7 cellular contexts compared by ENCODE assay signal in genomic region chr14:94598816-94599655, GRCh38. TPM values are rescaled to one million over a fixed set of nuclear protein-coding genes. Genes with fewer than 3 reads are reported as not detected.
DNase-seq lines count a peak whose midpoint lies in the region; FAIRE-seq and TF ChIP-seq lines count a peak whose summit lies in the region.

No MANE protein-coding gene starts in this region.

- in situ Hi-C loops in KBM-7 (cut with MboI; ENCODE audit: low pct_unique_long_range_greater_than_20kb, low sequenced_read_pairs): no loop called here

- H3K36me3 ChIP-seq in testis (ENCODE audit: low read depth, missing control alignments): no peaks in the 10 kb centered on the region

- peak overlapping the region; percentile 90 for H3K27ac Mint-ChIP-seq in MCF 10A (ENCODE audit: low read depth, unreplicated experiment)

- H3K36me3 Mint-ChIP-seq in MCF 10A (ENCODE audit: insufficient read depth, unreplicated experiment): no peaks in the 10 kb centered on the region

- no peak for TF ChIP-seq POLR2A in testis (IDR thresholded peaks at IDR 0.05)

- no peaks in the 10 kb centered on the region for H3K27me3 Mint-ChIP-seq in MCF 10A (ENCODE audit: insufficient read depth, unreplicated experiment)

- H3K4me3 ChIP-seq in testis: no peak overlapping the region

- peak; percentile 69 for DNase-seq in HuH-7 (ENCODE audit: low spot score)
- DNase-seq in MCF 10A (ENCODE audit: unreplicated experiment): peak; percentile 99
- DNase-seq in kidney tubule cell (ENCODE audit: low spot score): peak; percentile 99
- DNase-seq in testis: peak; percentile 93
- DNase-seq in NCI-H1048 (lab: John Stamatoyannopoulos, UW): no peak
- no peak for DNase-seq in KBM-7
- no peak for DNase-seq in D721Med (ENCODE audit: insufficient read length, low spot score)

- H3K27ac ChIP-seq in testis: peak overlapping the region; percentile 78 to 88

- H3K4me1 Mint-ChIP-seq in MCF 10A (ENCODE audit: insufficient read depth, unreplicated experiment): peaks cover 43% of the 10 kb centered on the region

- POLR2A ChIA-PET in MCF 10A (lab: Yijun Ruan, JAX): interaction anchor here (0.5 to 5.7 kb wide), 10 partner anchors 13 to 1018 kb away, joined by 3 to 140 read pairs (median 3); partner anchors contain the start of genes SERPINA3 and SERPINA5

- CTCF ChIA-PET in MCF 10A (lab: Yijun Ruan, JAX): interaction anchor here (0.7 to 3.6 kb wide), 18 partner anchors 11 to 418 kb away, joined by 3 to 15 read pairs (median 3); no protein-coding TSS in a partner anchor

- peak; percentile 33 for TF ChIP-seq CTCF in MCF 10A (IDR thresholded peaks at IDR 0.05; ENCODE audit: unreplicated experiment)
- peak in 2 of 3 experiments; percentile 4 to 18 for TF ChIP-seq CTCF in testis (IDR thresholded peaks at IDR 0.05)
- TF ChIP-seq CTCF in D721Med (IDR thresholded peaks at IDR 0.05; ENCODE audit: insufficient read depth, missing control alignments): no peak

- intact Hi-C loops in MCF 10A (cut with micrococcal nuclease): no loop called here
- intact Hi-C loops in testis (cut with DNase I; ENCODE audit: low total_unique reads): no loop called here

- H3K4me1 ChIP-seq in testis: peaks cover 80% of the 10 kb centered on the region

- no TSS peak for BruUV-seq in MCF 10A (replicated peaks; lab: Mats Ljungman, UMichigan)

- H3K4me3 Mint-ChIP-seq in MCF 10A (ENCODE audit: unreplicated experiment): peak overlapping the region; percentile 17

- no peaks in the 10 kb centered on the region for H3K9me3 Mint-ChIP-seq in MCF 10A (ENCODE audit: unreplicated experiment)

- no peak for FAIRE-seq in D721Med (lab: Jason Lieb, UNC)

- H3K27me3 ChIP-seq in testis: no peaks in the 10 kb centered on the region

- 45 to 60% methylated on average over 8 to 11 of the region's 11 CpGs for WGBS in testis, 2 donors

- no peaks in the 10 kb centered on the region for H3K9me3 ChIP-seq in testis

RNA-seq across cellular contexts. Expression of gene SERPINA3, which starts 13.2 kb away (rescaled TPM):
- total RNA-seq in MCF 10A (2022): 44.5 and 54.5 TPM in 2 replicates
- total RNA-seq in testis: 100 to 1,000 TPM in 1 of 2 donors, 10 to 100 TPM in 1; 27.4 to 238 TPM
- polyA plus RNA-seq in testis (ENCODE audit: insufficient read depth, low read depth, low replicate concordance): 28.2 TPM

RNA-seq across cellular contexts. Expression of gene SERPINA5, which starts 17.8 kb away (rescaled TPM):
- total RNA-seq in MCF 10A (2022) (0.35 TPM in 1 of 2 replicates, not detected in the other), testis (1,000 to 10,000 TPM in 1 of 2 donors, 100 to 1,000 TPM in 1; 940 to 1,154 TPM)
- 1,170 TPM for polyA plus RNA-seq in testis (ENCODE audit: insufficient read depth, low read depth, low replicate concordance)

RNA-seq across cellular contexts. Expression of gene SERPINA4, which starts 37.8 kb away (rescaled TPM):
- total RNA-seq in MCF 10A (2022): not detected in 2 replicates
- under 1 TPM in 1 of 2 donors, not detected in 1; 0.19 TPM for total RNA-seq in testis
- 0.25 TPM for polyA plus RNA-seq in testis (ENCODE audit: insufficient read depth, low read depth, low replicate concordance)

Comparison
In these comparisons a context has a peak if more than half of its experiments do, and no peak if none do; other contexts are left out.
1. DNase-seq: peak in HuH-7 (single experiment), MCF 10A (single experiment), kidney tubule cell (single experiment) and testis (single experiment); none in NCI-H1048 (single experiment), KBM-7 (single experiment) and D721Med (single experiment).
2. RNA of gene SERPINA5, which starts 17.8 kb away (total RNA-seq): 940 to 1,154 TPM in testis; 0.35 TPM in MCF 10A; every median in the first group is over 100 times any median in the second.